ENCODE assay signal across 9 cellular contexts in the genomic region with DNA sequence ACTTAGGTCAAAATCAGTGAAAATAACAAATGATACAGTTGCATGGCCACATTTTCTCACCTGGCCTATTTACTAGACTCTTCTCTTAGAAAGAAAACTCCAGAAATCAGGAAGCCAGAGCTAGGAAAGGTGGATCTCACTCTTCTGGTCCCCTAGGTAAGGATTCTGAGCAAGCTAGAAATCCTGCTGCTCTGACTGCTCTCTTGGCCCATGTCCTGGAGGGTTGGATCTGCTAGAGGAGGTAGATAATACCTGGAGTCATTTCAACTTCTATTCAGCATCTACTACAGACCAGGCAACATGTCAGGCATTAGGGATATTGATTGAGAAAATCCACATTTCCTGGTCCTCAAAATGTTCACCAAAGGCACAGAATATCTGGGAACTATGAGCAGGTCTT. TPM values are rescaled to one million over a fixed set of nuclear protein-coding genes. Genes with fewer than 3 reads are reported as not detected.
"Had no signal": no experiment of that assay in that cellular context is flagged by ENCODE, and none has a peak within 500 bp of the region (broad histone marks: within the 10 kb centered on the region; RNA-seq: fewer than 3 reads in every experiment).

No MANE protein-coding gene starts in this region.

- H3K27me3 Mint-ChIP-seq: IgD-negative memory B cell had no signal

- H3K4me3 Mint-ChIP-seq: H9, IgD-negative memory B cell had no signal

- FAIRE-seq: H1, H54, HepG2 had no signal

- H3K9me3 Mint-ChIP-seq: H9, IgD-negative memory B cell had no signal

- H3K27ac Mint-ChIP-seq: H9, IgD-negative memory B cell had no signal

- DNase-seq: GM23248, H9, HCEC 1CT, KBM-7 had no signal

- ATAC-seq: HepG2 had no signal

RNA-seq across cellular contexts. Expression of a gene that starts 34.9 kb away (rescaled TPM):
- total RNA-seq: GM23248, H1, H9, HepG2, HT1080 had no signal
- polyA plus RNA-seq: GM23248, H1, HepG2, IgD-negative memory B cell had no signal
